2 cellular contexts compared by ENCODE assay signal in genomic region chr15:65981837-65982696, GRCh38.
TF ChIP-seq lines count a peak whose summit lies in the region.

No MANE protein-coding gene starts in this region.

TF ChIP-seq in HEK293, 187 proteins besides CTCF, POLR2A, EP300 and RAD21 (continued from another document and continues in another):
- TF ChIP-seq, protein P1, sequence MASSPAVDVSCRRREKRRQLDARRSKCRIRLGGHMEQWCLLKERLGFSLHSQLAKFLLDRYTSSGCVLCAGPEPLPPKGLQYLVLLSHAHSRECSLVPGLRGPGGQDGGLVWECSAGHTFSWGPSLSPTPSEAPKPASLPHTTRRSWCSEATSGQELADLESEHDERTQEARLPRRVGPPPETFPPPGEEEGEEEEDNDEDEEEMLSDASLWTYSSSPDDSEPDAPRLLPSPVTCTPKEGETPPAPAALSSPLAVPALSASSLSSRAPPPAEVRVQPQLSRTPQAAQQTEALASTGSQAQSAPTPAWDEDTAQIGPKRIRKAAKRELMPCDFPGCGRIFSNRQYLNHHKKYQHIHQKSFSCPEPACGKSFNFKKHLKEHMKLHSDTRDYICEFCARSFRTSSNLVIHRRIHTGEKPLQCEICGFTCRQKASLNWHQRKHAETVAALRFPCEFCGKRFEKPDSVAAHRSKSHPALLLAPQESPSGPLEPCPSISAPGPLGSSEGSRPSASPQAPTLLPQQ (tag by site-specific recombination; IDR thresholded peaks at IDR 0.05), result peak; percentile 85
- TF ChIP-seq ZNF114 (tag by site-specific recombination; IDR thresholded peaks at IDR 0.05) (no peak), EGR2 (tag by site-specific recombination; IDR thresholded peaks at IDR 0.05; ENCODE audit: low read depth) (peak; percentile 64), SP2 (tag by site-specific recombination; IDR thresholded peaks at IDR 0.05) (peak; percentile 79), ZNF202 (tag by site-specific recombination; IDR thresholded peaks at IDR 0.05; ENCODE audit: borderline replicate concordance) (no peak), KLF16 (tag by site-specific recombination; IDR thresholded peaks at IDR 0.05) (peak; percentile 89), KLF9 (tag by site-specific recombination; IDR thresholded peaks at IDR 0.05; ENCODE audit: low read depth) (peak; percentile 89), ZNF518A (tag by site-specific recombination; conservative IDR thresholded peaks at IDR 0.05; ENCODE audit: low read depth) (no peak), ZBTB20 (tag by site-specific recombination; IDR thresholded peaks at IDR 0.05) (peak; percentile 80), ZNF221 (tag by site-specific recombination; IDR thresholded peaks at IDR 0.05; ENCODE audit: borderline replicate concordance) (no peak), ZNF2 (tag by site-specific recombination; IDR thresholded peaks at IDR 0.05) (peak; percentile 63; the same call in 1 of the 2 replicates), HOXC10 (CRISPR knock-in tag; IDR thresholded peaks at IDR 0.05) (no peak), GLI2 (tag by site-specific recombination; IDR thresholded peaks at IDR 0.05; ENCODE audit: borderline replicate concordance, low read depth) (no peak), OSR2 (tag by site-specific recombination; IDR thresholded peaks at IDR 0.05) (no peak), ZNF629 (tag by site-specific recombination; IDR thresholded peaks at IDR 0.05) (no peak), ZNF777 (tag by site-specific recombination; IDR thresholded peaks at IDR 0.05; ENCODE audit: borderline replicate concordance) (peak; percentile 62; the same call in 1 of the 2 replicates), ZNF510 (tag by site-specific recombination; IDR thresholded peaks at IDR 0.05; ENCODE audit: insufficient replicate concordance) (no peak), ZBTB6 (tag by site-specific recombination; IDR thresholded peaks at IDR 0.05) (no peak), HOXA7 (CRISPR knock-in tag; IDR thresholded peaks at IDR 0.05; ENCODE audit: borderline replicate concordance) (no peak), ZNF664 (tag by site-specific recombination; IDR thresholded peaks at IDR 0.05) (no peak)
- TF ChIP-seq, protein P2, sequence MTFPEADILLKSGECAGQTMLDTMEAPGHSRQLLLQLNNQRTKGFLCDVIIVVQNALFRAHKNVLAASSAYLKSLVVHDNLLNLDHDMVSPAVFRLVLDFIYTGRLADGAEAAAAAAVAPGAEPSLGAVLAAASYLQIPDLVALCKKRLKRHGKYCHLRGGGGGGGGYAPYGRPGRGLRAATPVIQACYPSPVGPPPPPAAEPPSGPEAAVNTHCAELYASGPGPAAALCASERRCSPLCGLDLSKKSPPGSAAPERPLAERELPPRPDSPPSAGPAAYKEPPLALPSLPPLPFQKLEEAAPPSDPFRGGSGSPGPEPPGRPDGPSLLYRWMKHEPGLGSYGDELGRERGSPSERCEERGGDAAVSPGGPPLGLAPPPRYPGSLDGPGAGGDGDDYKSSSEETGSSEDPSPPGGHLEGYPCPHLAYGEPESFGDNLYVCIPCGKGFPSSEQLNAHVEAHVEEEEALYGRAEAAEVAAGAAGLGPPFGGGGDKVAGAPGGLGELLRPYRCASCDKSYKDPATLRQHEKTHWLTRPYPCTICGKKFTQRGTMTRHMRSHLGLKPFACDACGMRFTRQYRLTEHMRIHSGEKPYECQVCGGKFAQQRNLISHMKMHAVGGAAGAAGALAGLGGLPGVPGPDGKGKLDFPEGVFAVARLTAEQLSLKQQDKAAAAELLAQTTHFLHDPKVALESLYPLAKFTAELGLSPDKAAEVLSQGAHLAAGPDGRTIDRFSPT (tag by site-specific recombination; IDR thresholded peaks at IDR 0.05), result peak; percentile 95

TF ChIP-seq in HepG2, 621 proteins besides CTCF, POLR2A, EP300 and RAD21 (continued from another document):
- TF ChIP-seq PAX8 (CRISPR knock-in tag; IDR thresholded peaks at IDR 0.05; ENCODE audit: borderline replicate concordance) (no peak), HNRNPL (IDR thresholded peaks at IDR 0.05; ENCODE audit: low read depth, low read length) (peak; percentile 64; the same call in 1 of the 2 replicates), HNRNPLL (IDR thresholded peaks at IDR 0.05; ENCODE audit: low read depth, low read length, poor library complexity, severe bottlenecking) (peak; percentile 69), MAFG (CRISPR knock-in tag; IDR thresholded peaks at IDR 0.05) (no peak), ZBTB40 (IDR thresholded peaks at IDR 0.05) (no peak), ZBTB40 (CRISPR knock-in tag; IDR thresholded peaks at IDR 0.05) (no peak), STAG1 (CRISPR knock-in tag; IDR thresholded peaks at IDR 0.05) (peak; percentile 38; the same call in 1 of the 2 replicates), XRCC5 (optimal IDR thresholded peaks at IDR 0.05; ENCODE audit: low read length) (peak; percentile 14)
